ENCODE assay signal across 18 cellular contexts in the genomic region with DNA sequence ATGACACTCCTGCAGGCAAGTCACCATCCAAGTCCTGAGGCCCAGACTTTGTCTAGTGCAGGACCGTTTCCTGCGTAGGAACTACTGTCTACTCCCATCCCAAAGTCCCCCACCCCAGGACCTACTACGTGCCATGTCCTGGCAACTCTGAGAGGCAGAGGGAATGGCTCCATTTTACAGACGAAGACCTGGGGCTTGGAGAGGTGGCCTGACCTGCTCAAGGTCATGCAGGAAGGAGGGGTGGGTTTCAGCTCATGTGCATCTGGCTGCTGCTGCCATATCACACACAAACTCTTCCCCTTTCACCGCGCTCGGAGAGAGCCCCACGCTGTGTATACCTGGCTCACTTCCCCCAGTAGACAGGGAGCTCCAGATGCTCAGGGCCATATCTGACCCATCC. TPM values are rescaled to one million over a fixed set of nuclear protein-coding genes. Genes with fewer than 3 reads are reported as not detected.
DNase-seq lines count a peak whose midpoint lies in the region; ATAC-seq, FAIRE-seq and TF ChIP-seq lines count a peak whose summit lies in the region.
"Had no signal": no experiment of that assay in that cellular context is flagged by ENCODE, and none has a peak within 500 bp of the region (broad histone marks: within the 10 kb centered on the region; RNA-seq: fewer than 3 reads in every experiment).

No MANE protein-coding gene starts in this region.

- DNase-seq in CD14-positive monocyte (ENCODE audit: low spot score): no peak
- DNase-seq in Calu3: no peak
- no peak for DNase-seq in mesothelial cell of epicardium (ENCODE audit: low spot score in 2 of 2, unreplicated experiment in 2 of 2)
- no peak for DNase-seq in stimulated activated CD4-positive, alpha-beta T cell treated with anti-CD3 and anti-CD28 coated beads, Interleukin-4, amount 100 ng/mL, for 4 hours
- no peak for DNase-seq in H54 (ENCODE audit: insufficient read length, low spot score)
- no peak for DNase-seq in SJCRH30
- DNase-seq: cerebellar nuclear complex, NCI-H2081 treated with DMSO at 0.1 percent for 48 hours, NCI-H748 treated with DMSO at 0.1 percent for 48 hours, thyroid gland had no signal

- H3K4me1 Mint-ChIP-seq in CD14-positive monocyte (peaks cover 38% of the 10 kb centered on the region), Calu3 (ENCODE audit: low read depth, unreplicated experiment) (peaks cover 23% of the 10 kb centered on the region), mesothelial cell of epicardium (peaks cover 18% of the 10 kb centered on the region)
- peaks cover 14% of the 10 kb centered on the region for H3K4me1 Mint-ChIP-seq in activated T-helper 17 cell treated with anti-CD3 and anti-CD28 coated beads, Interleukin-2, amount 50 U/mL, for 72 hours

- no peaks in the 10 kb centered on the region for H3K9me3 ChIP-seq in SJCRH30 (replicated peaks)
- H3K9me3 ChIP-seq: gastroesophageal sphincter, thyroid gland had no signal

- no peaks in the 10 kb centered on the region; the same call in 1 of the 2 replicates for H3K4me1 ChIP-seq in SJCRH30

- peaks cover 54% of the 10 kb centered on the region for H3K27me3 ChIP-seq in SJCRH30
- H3K27me3 ChIP-seq: thyroid gland had no signal

- H3K4me3 Mint-ChIP-seq in CD14-positive monocyte: peak overlapping the region; percentile 84 to 96
- peak overlapping the region; percentile 62 for H3K4me3 Mint-ChIP-seq in Calu3 (ENCODE audit: low read depth, unreplicated experiment)
- H3K4me3 Mint-ChIP-seq in activated T-helper 17 cell treated with anti-CD3 and anti-CD28 coated beads, Interleukin-2, amount 50 U/mL, for 72 hours: peak overlapping the region; percentile 78
- H3K4me3 Mint-ChIP-seq in mesothelial cell of epicardium: peak overlapping the region; percentile 91

- H3K9me3 Mint-ChIP-seq in CD14-positive monocyte (peaks cover 0 to 7% (median 4%) of the 10 kb centered on the region in 7 donors), Calu3 (ENCODE audit: low read depth, unreplicated experiment) (no peaks in the 10 kb centered on the region), mesothelial cell of epicardium (no peaks in the 10 kb centered on the region)
- no peaks in the 10 kb centered on the region for H3K9me3 Mint-ChIP-seq in activated T-helper 17 cell treated with anti-CD3 and anti-CD28 coated beads, Interleukin-2, amount 50 U/mL, for 72 hours
- H3K9me3 Mint-ChIP-seq: activated naive CD4-positive, alpha-beta T cell treated with anti-CD3 and anti-CD28 coated beads, Interleukin-2, amount 50 U/mL, for 72 hours had no signal

- TF ChIP-seq CTCF in CD14-positive monocyte (IDR thresholded peaks at IDR 0.05) (no peak), Calu3 (IDR thresholded peaks at IDR 0.05; ENCODE audit: unreplicated experiment) (no peak), mesothelial cell of epicardium (IDR thresholded peaks at IDR 0.05; ENCODE audit: unreplicated experiment) (no peak)

- TF ChIP-seq POLR2A in H54 (IDR thresholded peaks at IDR 0.05; ENCODE audit: low read depth, low read length): no peak

- no peak overlapping the region for H3K27ac Mint-ChIP-seq in CD14-positive monocyte
- no peak overlapping the region for H3K27ac Mint-ChIP-seq in Calu3 (ENCODE audit: unreplicated experiment)
- H3K27ac Mint-ChIP-seq in activated T-helper 17 cell treated with anti-CD3 and anti-CD28 coated beads, Interleukin-2, amount 50 U/mL, for 72 hours: peak overlapping the region; percentile 76
- peak overlapping the region; percentile 87 for H3K27ac Mint-ChIP-seq in mesothelial cell of epicardium

- no peak for ATAC-seq in activated T-helper 17 cell treated with anti-CD3 and anti-CD28 coated beads, Interleukin-2, amount 50 U/mL, for 72 hours (replicated peaks)
- no peak for ATAC-seq in GM18909 (IDR thresholded peaks at IDR 0.05; ENCODE audit: poor library complexity, unreplicated experiment)
- ATAC-seq: gastroesophageal sphincter had no signal

- H3K27ac ChIP-seq in SJCRH30: no peak overlapping the region
- H3K27ac ChIP-seq: C4-2B, gastroesophageal sphincter, thyroid gland had no signal

- H3K36me3 ChIP-seq in SJCRH30: no peaks in the 10 kb centered on the region
- H3K36me3 ChIP-seq: gastroesophageal sphincter, thyroid gland had no signal

- FAIRE-seq in H54 (lab: Jason Lieb, UNC): no peak
- FAIRE-seq: endothelial cell of umbilical vein, HTR-8/SVneo, keratinocyte had no signal

- no peak overlapping the region for H3K4me3 ChIP-seq in SJCRH30
- H3K4me3 ChIP-seq: thyroid gland had no signal

- H3K27me3 Mint-ChIP-seq in CD14-positive monocyte (ENCODE audit: low read depth in 3 of 3): peaks cover 22 to 37% (median 31%) of the 10 kb centered on the region in 3 donors
- peaks cover 54% of the 10 kb centered on the region for H3K27me3 Mint-ChIP-seq in Calu3 (ENCODE audit: unreplicated experiment)
- no peaks in the 10 kb centered on the region for H3K27me3 Mint-ChIP-seq in activated T-helper 17 cell treated with anti-CD3 and anti-CD28 coated beads, Interleukin-2, amount 50 U/mL, for 72 hours
- peaks cover 25% of the 10 kb centered on the region for H3K27me3 Mint-ChIP-seq in mesothelial cell of epicardium (ENCODE audit: low read depth)

- CTCF ChIA-PET in Calu3 (lab: Charles Lee): interaction anchor here (0.6 to 1.1 kb wide), 2 partner anchors 14 to 868 kb away, joined by 3 read pairs; no protein-coding TSS in a partner anchor

- no TSS peak for BruUV-seq in Calu3 (replicated peaks; lab: Mats Ljungman, UMichigan)

- H3K36me3 Mint-ChIP-seq in CD14-positive monocyte (peaks cover 0 to 9% of the 10 kb centered on the region in 2 donors), Calu3 (ENCODE audit: insufficient read depth, unreplicated experiment) (peaks cover 9% of the 10 kb centered on the region), mesothelial cell of epicardium (no peaks in the 10 kb centered on the region)
- peaks cover 8% of the 10 kb centered on the region for H3K36me3 Mint-ChIP-seq in activated T-helper 17 cell treated with anti-CD3 and anti-CD28 coated beads, Interleukin-2, amount 50 U/mL, for 72 hours (ENCODE audit: low read depth)
- H3K36me3 Mint-ChIP-seq: activated naive CD4-positive, alpha-beta T cell treated with anti-CD3 and anti-CD28 coated beads, Interleukin-2, amount 50 U/mL, for 72 hours had no signal

- intact Hi-C loops in CD14-positive monocyte (cut with micrococcal nuclease) (loop anchor here in 1 of 2 donors (10.0 kb wide), 1 partner anchor 59 kb away; no protein-coding TSS in a partner anchor), Calu3 (cut with micrococcal nuclease; ENCODE audit: unreplicated experiment) (no loop called here)

RNA-seq across cellular contexts. Expression of a gene that starts 1.2 kb away (rescaled TPM):
- polyA plus RNA-seq in CD14-positive monocyte: 1 to 10 TPM; 1.1 to 2.8 TPM
- total RNA-seq in Calu3 (2022) (46.9 and 55.7 TPM in 2 replicates), mesothelial cell of epicardium (90.6 to 93.7 TPM (median 91.3 TPM) in 3 replicates)
- total RNA-seq in activated T-helper 17 cell treated with anti-CD3 and anti-CD28 coated beads, Interleukin-2, amount 50 U/mL, for 72 hours: 10 to 100 TPM in 1 of 2 donors, 1 to 10 TPM in 1; 9.9 to 28.5 TPM
- 2.4 and 2.5 TPM in 2 replicates for total RNA-seq in SJCRH30 (2014; rRNA removed; shearing (Covaris generic))

Comparison
In these comparisons a context has a peak if more than half of its experiments do, and no peak if none do; other contexts are left out.
1. H3K27ac Mint-ChIP-seq: peak in activated T-helper 17 cell treated with anti-CD3 and anti-CD28 coated beads, Interleukin-2, amount 50 U/mL, for 72 hours (single experiment) and mesothelial cell of epicardium (single experiment); none in CD14-positive monocyte (0 of 7) and Calu3 (single experiment).
2. Peak in every context shown above with its lines, with median percentiles within 50 percentile points of each other: H3K4me3 Mint-ChIP-seq.